8 cellular contexts compared by ENCODE assay signal in the genomic region with DNA sequence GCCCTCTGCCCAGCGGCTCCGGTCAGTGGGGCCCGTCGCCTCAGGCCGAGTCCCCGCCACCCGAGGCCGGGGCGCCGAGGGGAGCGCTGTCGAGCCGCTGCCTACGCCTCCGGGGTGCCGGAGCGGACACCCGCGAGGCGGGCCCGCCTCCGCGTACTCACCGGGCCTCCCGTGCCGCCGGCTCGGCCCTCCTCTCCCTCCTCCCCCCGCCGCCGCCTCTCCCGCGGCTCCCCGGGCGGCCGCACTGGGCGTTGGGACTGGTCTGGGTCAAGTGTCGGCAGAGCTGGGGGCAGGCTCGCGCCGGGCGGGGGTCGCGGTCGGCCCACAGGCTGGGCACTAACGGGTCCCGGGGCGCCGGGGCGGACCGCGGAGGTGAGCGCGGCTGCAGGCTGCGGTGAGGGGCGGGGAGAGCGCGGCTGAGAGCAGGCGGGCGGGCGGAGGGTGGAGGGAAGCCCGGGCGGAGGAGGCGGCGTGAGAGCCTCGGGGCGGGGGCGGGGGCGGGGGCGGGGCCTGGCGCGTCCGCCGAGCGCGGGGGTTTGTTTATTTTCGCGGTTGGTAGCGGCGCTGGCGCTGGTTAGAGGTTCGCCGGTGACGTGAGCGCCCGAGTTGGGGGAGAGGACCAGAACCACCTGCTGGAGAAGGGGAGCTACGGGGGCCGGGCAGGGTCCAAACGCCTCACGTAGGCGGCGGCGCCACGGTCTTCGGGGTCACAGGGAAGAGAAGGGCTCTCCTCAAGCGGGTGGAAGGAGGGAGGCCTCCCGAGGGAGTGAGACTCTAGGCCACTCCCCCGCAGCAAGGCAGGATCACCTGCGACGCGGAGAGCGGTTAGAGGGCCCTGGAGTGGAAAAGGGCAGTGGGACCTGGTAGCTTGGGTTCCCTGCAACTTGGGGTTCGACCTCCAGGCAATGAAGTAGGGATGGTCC. TPM values are rescaled to one million over a fixed set of nuclear protein-coding genes. Genes with fewer than 3 reads are reported as not detected.
DNase-seq lines count a peak whose midpoint lies in the region; ATAC-seq, FAIRE-seq and TF ChIP-seq lines count a peak whose summit lies in the region.
"Not testable (repeated sequence)": the region's sequence is repeated elsewhere in the genome, so short reads cannot be mapped to it uniquely, and the experiment has no call there.

A gene (minus strand): TSS at position 414 of the 923 bp plus-strand sequence. CDS start 11,252 bp downstream, outside the sequence.

- not testable (repeated sequence) for TF ChIP-seq EP300 in A549 (IDR thresholded peaks at IDR 0.05)

- H3K27ac ChIP-seq in A549 (peak within 1 kb of the TSS; percentile 81 to 97), WERI-Rb-1 (peak within 1 kb of the TSS; percentile 68)

- not testable (repeated sequence) for H3K27me3 ChIP-seq in WERI-Rb-1 (ENCODE audit: insufficient read depth, low read depth, severe bottlenecking); skeletal muscle satellite cell (ENCODE audit: control insufficient read depth, insufficient read depth, low read length)

- H3K36me3 ChIP-seq in WERI-Rb-1; skeletal muscle satellite cell (ENCODE audit: insufficient read depth, low read length): not testable (repeated sequence)

- H3K4me1 ChIP-seq in A549: peaks cover 11% of the 10 kb centered on the region; the same call in 1 of the 3 replicates
- not testable (repeated sequence) for H3K4me1 ChIP-seq in skeletal muscle satellite cell (ENCODE audit: control insufficient read depth, insufficient read depth, low read length)

- peak within 1 kb of the TSS; percentile 83 for H3K4me2 ChIP-seq in A549
- H3K4me2 ChIP-seq in skeletal muscle satellite cell (ENCODE audit: low read length): peak within 1 kb of the TSS; percentile 86

- WGBS in A549 (ENCODE audit: missing lambda C conversion rate): under 1% methylated on average over 18 of the region's 103 CpGs

- not testable (repeated sequence) for TF ChIP-seq CTCF in A549 (IDR thresholded peaks at IDR 0.05)
- peak; percentile 25; the same call in 1 of the 2 replicates for TF ChIP-seq CTCF in WERI-Rb-1 (IDR thresholded peaks at IDR 0.05; ENCODE audit: low read depth, low read length)

- CTCF ChIA-PET in A549 (lab: Yijun Ruan, JAX): interaction anchor here (1.0 kb wide), 1 partner anchor 197 kb away, joined by 3 read pairs; no protein-coding TSS in a partner anchor

- TF ChIP-seq RAD21 in A549 (conservative IDR thresholded peaks at IDR 0.05 in 1 of 2, IDR thresholded peaks at IDR 0.05 in 1 of 2): not testable (repeated sequence)

- H3K9ac ChIP-seq in skeletal muscle satellite cell (ENCODE audit: low read depth, low read length): peak within 1 kb of the TSS; percentile 64

- H3K4me3 ChIP-seq in A549: peak within 1 kb of the TSS; percentile 99
- peak within 1 kb of the TSS; percentile 77 for H3K4me3 ChIP-seq in WERI-Rb-1 (ENCODE audit: low read depth, low read length)
- H3K4me3 ChIP-seq in skeletal muscle satellite cell (ENCODE audit: low read length): peak within 1 kb of the TSS; percentile 76

- peak; percentile 26 to 78 for DNase-seq in A549 (ENCODE audit: low read depth in 1 of 2, low spot score in 1 of 2)
- DNase-seq in NCI-H2107 (lab: John Stamatoyannopoulos, UW): peak; percentile 59
- peak; percentile 85 for DNase-seq in WERI-Rb-1
- DNase-seq in T47D (ENCODE audit: low read depth in 1 of 2, low spot score in 1 of 2): peak; percentile 36 to 71
- peak; percentile 84 for DNase-seq in iPS-NIHi11 (ENCODE audit: low spot score)

- TF ChIP-seq POLR2A in A549 (IDR thresholded peaks at IDR 0.05; ENCODE audit: low read length): not testable (repeated sequence)

- in situ Hi-C loops in T47D (cut with HindIII; ENCODE audit: low pct_unique_long_range_greater_than_20kb, low sequenced_read_pairs): not testable (repeated sequence)

- POLR2A ChIA-PET in A549 (lab: Yijun Ruan, JAX): not testable (repeated sequence)

- not testable (repeated sequence) for H3K9me3 ChIP-seq in A549; WERI-Rb-1 (ENCODE audit: severe bottlenecking); skeletal muscle satellite cell (replicated peaks; ENCODE audit: low read length)

- FAIRE-seq in A549 (lab: Jason Lieb, UNC): not testable (repeated sequence)

- peak; percentile 90 to 94 for ATAC-seq in A549
- peak; percentile 73 for ATAC-seq in GM18517 (IDR thresholded peaks at IDR 0.05; ENCODE audit: unreplicated experiment)
- peak; percentile 83 for ATAC-seq in HG03025 (IDR thresholded peaks at IDR 0.05; ENCODE audit: low FRiP score, unreplicated experiment)

TF ChIP-seq in A549, 52 proteins besides CTCF, POLR2A, EP300 and RAD21:
- TF ChIP-seq JUN (IDR thresholded peaks at IDR 0.05): peak in 1 of 2 experiments; percentile 42; a peak in 1 of 5 replicates
- TF ChIP-seq, protein P1, sequence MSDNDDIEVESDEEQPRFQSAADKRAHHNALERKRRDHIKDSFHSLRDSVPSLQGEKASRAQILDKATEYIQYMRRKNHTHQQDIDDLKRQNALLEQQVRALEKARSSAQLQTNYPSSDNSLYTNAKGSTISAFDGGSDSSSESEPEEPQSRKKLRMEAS (IDR thresholded peaks at IDR 0.05): peak; percentile 47; the same call in 1 of the 2 replicates

RNA-seq across cellular contexts. Expression of the gene that starts here (rescaled TPM):
- polyA plus RNA-seq in A549 (2011; rRNA removed): 9.6 and 16.1 TPM in 2 replicates
- polyA plus RNA-seq in A549 (2012; cell fraction: cytosol; rRNA removed): 1.5 and 2.0 TPM in 2 replicates
- 0.86 and 1.3 TPM in 2 replicates for polyA plus RNA-seq in A549 (2012; cell fraction: nucleus; rRNA removed)
- 6.1 to 6.5 TPM (median 6.2 TPM) in 3 replicates for polyA plus RNA-seq in A549 (2017; fragmentation: RNase III; extraction: RNeasy Plus Mini Kit Qiagen cat#74134 plus additional on column Dnase treatment)
- polyA minus RNA-seq in A549 (2011; rRNA and poly(A)+ RNA removed): 1.9 and 2.6 TPM in 2 replicates
- 0.25 TPM in 1 of 2 replicates, not detected in the other for total RNA-seq in skeletal muscle satellite cell (2012; rRNA removed)

Comparison
In these comparisons a context has a peak if more than half of its experiments do, and no peak if none do; other contexts are left out.
1. Peak in every context shown above with its lines: DNase-seq, ATAC-seq, H3K4me3 ChIP-seq and H3K27ac ChIP-seq.